In the genomic region with DNA sequence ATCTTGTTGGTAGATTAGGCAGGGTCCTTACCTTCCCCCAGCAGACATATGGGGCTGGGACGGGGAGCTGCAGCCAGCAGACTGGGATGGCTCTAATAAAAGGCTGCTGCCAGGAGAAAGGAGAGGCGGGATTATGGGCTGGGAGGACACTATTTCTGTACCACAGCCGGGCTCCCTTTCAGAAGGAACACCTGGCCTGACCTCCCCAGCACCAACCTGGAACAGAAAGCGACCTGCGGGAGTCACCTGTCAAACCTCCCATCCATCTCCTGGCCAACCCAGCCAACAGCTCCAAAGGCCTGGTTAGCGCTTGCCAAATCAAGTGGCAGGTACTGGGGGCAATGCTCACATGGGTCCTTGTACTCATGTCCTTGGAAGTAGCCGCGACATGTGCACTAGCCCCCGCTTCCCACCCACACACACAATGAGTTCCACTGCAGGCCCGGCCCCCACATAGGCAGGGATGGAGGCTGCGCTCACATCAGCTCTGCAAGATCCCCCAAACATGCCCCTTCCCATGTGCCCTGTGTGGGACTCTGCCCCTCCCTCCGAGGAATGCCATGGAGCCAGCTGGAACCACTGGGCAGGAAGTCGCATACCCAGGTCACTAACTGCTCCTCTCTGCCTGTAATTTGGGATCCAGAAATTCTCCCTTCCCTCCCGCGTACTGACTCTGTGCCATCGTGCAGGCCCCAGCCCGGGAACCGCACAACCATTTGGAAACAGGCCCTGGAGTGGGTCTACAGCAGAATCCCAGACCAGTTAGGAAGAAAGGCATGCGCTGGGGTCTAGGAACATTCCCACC, we compare ENCODE assay signal across 19 cellular contexts.
DNase-seq lines count a peak whose midpoint lies in the region; ATAC-seq, FAIRE-seq and TF ChIP-seq lines count a peak whose summit lies in the region.
"Had no signal": no experiment of that assay in that cellular context is flagged by ENCODE, and none has a peak within 500 bp of the region (broad histone marks: within the 10 kb centered on the region; RNA-seq: fewer than 3 reads in every experiment).

No MANE protein-coding gene starts in this region.

- H4K20me1 ChIP-seq in GM23248 (ENCODE audit: insufficient read depth): no peaks in the 10 kb centered on the region

- no TSS peak for BruUV-seq in Caco-2 (replicated peaks; lab: Mats Ljungman, UMichigan)

- H2AFZ ChIP-seq in GM23248: no peak overlapping the region

- in situ Hi-C loops in GM23248 (cut with MboI): loop anchor here (10.0 kb wide), 1 partner anchor 413 kb away; no protein-coding TSS in a partner anchor

- 81 to 82% methylated on average over 19 of the region's 19 CpGs for WGBS in GM23248 (ENCODE audit: low coverage in 1 of 2, low lambda C conversion rate in 2 of 2, missing lambda C conversion rate in 2 of 2), 2 experiments

- no peaks in the 10 kb centered on the region for H3K9me2 ChIP-seq in GM23248 (ENCODE audit: insufficient read depth)

- no peak overlapping the region for H3K4me2 ChIP-seq in GM23248 (ENCODE audit: unreplicated experiment)

- H3K4me1 ChIP-seq in Caco-2 (no peaks in the 10 kb centered on the region), iPS-20b (ENCODE audit: insufficient read depth, low read length) (peaks cover 4% of the 10 kb centered on the region; the same call in 1 of the 2 replicates), GM23248 (ENCODE audit: insufficient read depth) (peaks cover 26% of the 10 kb centered on the region)

- TF ChIP-seq CTCF in Caco-2 (IDR thresholded peaks at IDR 0.05; ENCODE audit: insufficient read depth in 1 of 2, low read depth in 1 of 2, low read length in 1 of 2, severe bottlenecking in 1 of 2, unreplicated experiment in 1 of 2): no peak
- TF ChIP-seq CTCF in WTC11 (IDR thresholded peaks at IDR 0.05): no peak

- no peak overlapping the region for H3K27ac ChIP-seq in iPS-20b (ENCODE audit: low read length)
- no peak overlapping the region for H3K27ac ChIP-seq in GM23248
- H3K27ac ChIP-seq: Peyer's patch had no signal

- DNase-seq in Caco-2 (no peak), WTC11 (ENCODE audit: low spot score) (no peak), sciatic nerve (ENCODE audit: low spot score) (no peak), middle frontal gyrus (ENCODE audit: extremely low spot score, low spot score) (no peak), frontal cortex (ENCODE audit: low spot score in 2 of 2) (no peak), GM23248 (no peak)
- no peak for DNase-seq in activated CD4-positive, alpha-beta memory T cell treated with anti-CD3 and anti-CD28 coated beads for 36 hours
- DNase-seq: activated B cell treated with CpG ODN at 0.5 μM for 24 hours; activated CD8-positive, alpha-beta memory T cell treated with anti-CD3 and anti-CD28 coated beads, Interleukin-2, amount 10 ng/mL, durations not matched to agents 7 days and 5 days; cerebellar nuclear complex; DMS53; kidney glomerular epithelial cell; NCI-H1694; NCI-H510A treated with DMSO at 0.1 percent for 48 hours; T-cell had no signal

- no peaks in the 10 kb centered on the region for H3K9me3 Mint-ChIP-seq in Caco-2 (ENCODE audit: unreplicated experiment)
- no peaks in the 10 kb centered on the region for H3K9me3 Mint-ChIP-seq in WTC11
- H3K9me3 Mint-ChIP-seq in activated CD4-positive, alpha-beta memory T cell treated with anti-CD3 and anti-CD28 coated beads for 36 hours: no peaks in the 10 kb centered on the region
- H3K9me3 Mint-ChIP-seq: activated B cell treated with CpG ODN at 0.5 μM for 24 hours; activated naive CD4-positive, alpha-beta T cell treated with anti-CD3 and anti-CD28 coated beads, Interleukin-2, amount 50 U/mL, for 24 hours; T-cell had no signal

- no peaks in the 10 kb centered on the region for H3K79me2 ChIP-seq in GM23248 (ENCODE audit: insufficient read depth)

- POLR2A ChIA-PET in Caco-2 (lab: Charles Lee) (no interaction called here), WTC11 (lab: Charles Lee) (interaction anchor here (1.0 kb wide), 1 partner anchor 102 kb away, joined by 3 read pairs; no protein-coding TSS in a partner anchor)
- POLR2A ChIA-PET in activated CD4-positive, alpha-beta memory T cell treated with anti-CD3 and anti-CD28 coated beads for 36 hours (lab: Charles Lee): no interaction called here

- H3K9me3 ChIP-seq in Caco-2 (no peaks in the 10 kb centered on the region), iPS-20b (ENCODE audit: insufficient read depth, low read depth, low read length) (no peaks in the 10 kb centered on the region), GM23248 (ENCODE audit: low read depth) (no peaks in the 10 kb centered on the region)
- H3K9me3 ChIP-seq: Peyer's patch had no signal

- H3K4me3 Mint-ChIP-seq in Caco-2 (ENCODE audit: unreplicated experiment): no peak overlapping the region
- H3K4me3 Mint-ChIP-seq in WTC11: no peak overlapping the region
- H3K4me3 Mint-ChIP-seq in activated CD4-positive, alpha-beta memory T cell treated with anti-CD3 and anti-CD28 coated beads for 36 hours: no peak overlapping the region
- H3K4me3 Mint-ChIP-seq: activated B cell treated with CpG ODN at 0.5 μM for 24 hours; activated CD8-positive, alpha-beta memory T cell treated with anti-CD3 and anti-CD28 coated beads, Interleukin-2, amount 10 ng/mL, durations not matched to agents 7 days and 5 days; activated naive CD4-positive, alpha-beta T cell treated with anti-CD3 and anti-CD28 coated beads, Interleukin-2, amount 50 U/mL, for 24 hours; T-cell had no signal

- peaks cover 6% of the 10 kb centered on the region; the same call in 1 of the 2 replicates for H3F3A ChIP-seq in GM23248 (ENCODE audit: insufficient read depth)

- FAIRE-seq in frontal cortex (lab: Jason Lieb, UNC): no peak

- H3K4me1 Mint-ChIP-seq in Caco-2 (ENCODE audit: low read depth, unreplicated experiment): no peaks in the 10 kb centered on the region
- H3K4me1 Mint-ChIP-seq in WTC11: peaks cover 29% of the 10 kb centered on the region
- peaks cover 2% of the 10 kb centered on the region for H3K4me1 Mint-ChIP-seq in activated CD4-positive, alpha-beta memory T cell treated with anti-CD3 and anti-CD28 coated beads for 36 hours (ENCODE audit: low read depth)
- H3K4me1 Mint-ChIP-seq: activated B cell treated with CpG ODN at 0.5 μM for 24 hours; activated CD8-positive, alpha-beta memory T cell treated with anti-CD3 and anti-CD28 coated beads, Interleukin-2, amount 10 ng/mL, durations not matched to agents 7 days and 5 days; activated naive CD4-positive, alpha-beta T cell treated with anti-CD3 and anti-CD28 coated beads, Interleukin-2, amount 50 U/mL, for 24 hours; T-cell had no signal

- ATAC-seq in WTC11 (peak; percentile 7; the same call in 1 of the 2 replicates), sciatic nerve (peak; percentile 1)
- ATAC-seq: activated CD8-positive, alpha-beta memory T cell treated with anti-CD3 and anti-CD28 coated beads, Interleukin-2, amount 10 ng/mL, durations not matched to agents 7 days and 5 days; esophagus mucosa; T-cell had no signal

- peaks cover 34% of the 10 kb centered on the region for H3K36me3 Mint-ChIP-seq in Caco-2 (ENCODE audit: insufficient read depth, unreplicated experiment)
- peaks cover 78% of the 10 kb centered on the region for H3K36me3 Mint-ChIP-seq in WTC11
- H3K36me3 Mint-ChIP-seq in activated CD4-positive, alpha-beta memory T cell treated with anti-CD3 and anti-CD28 coated beads for 36 hours: peaks cover 21% of the 10 kb centered on the region

- H3K9ac ChIP-seq in iPS-20b (ENCODE audit: low read depth, low read length) (0 out of 2 replicates have a peak overlapping the region, but pooled peaks have one; percentile 15), GM23248 (no peak overlapping the region)

- intact Hi-C loops in Caco-2 (cut with micrococcal nuclease; ENCODE audit: unreplicated experiment): no loop called here
- intact Hi-C loops in sciatic nerve (cut with DNase I): loop anchor here (10.0 kb wide), 1 partner anchor 413 kb away; no protein-coding TSS in a partner anchor
- intact Hi-C loops in activated CD4-positive, alpha-beta memory T cell treated with anti-CD3 and anti-CD28 coated beads for 36 hours (cut with micrococcal nuclease): no loop called here

- H3K27me3 ChIP-seq in Caco-2 (replicated peaks; ENCODE audit: control insufficient read depth, insufficient read depth, low read length) (no peaks in the 10 kb centered on the region), iPS-20b (ENCODE audit: insufficient read depth, low read length) (no peaks in the 10 kb centered on the region), GM23248 (replicated peaks; ENCODE audit: insufficient read depth) (no peaks in the 10 kb centered on the region)
- H3K27me3 ChIP-seq: Peyer's patch had no signal

- H3K4me3 ChIP-seq in Caco-2 (ENCODE audit: low read depth, low read length) (no peak overlapping the region), iPS-20b (ENCODE audit: low read length) (no peak overlapping the region), GM23248 (no peak overlapping the region)
- H3K4me3 ChIP-seq: Peyer's patch had no signal

- H3K36me3 ChIP-seq in Caco-2 (ENCODE audit: control insufficient read depth, insufficient read depth, low read length): peaks cover 7% of the 10 kb centered on the region
- H3K36me3 ChIP-seq in iPS-20b (ENCODE audit: insufficient read depth, low read depth, low read length): peaks cover 100% of the 10 kb centered on the region
- no peaks in the 10 kb centered on the region for H3K36me3 ChIP-seq in GM23248 (ENCODE audit: low read depth)

- H3K27ac Mint-ChIP-seq in Caco-2 (ENCODE audit: unreplicated experiment) (peak overlapping the region; percentile 56), WTC11 (peak overlapping the region; percentile 77)
- H3K27ac Mint-ChIP-seq in activated CD4-positive, alpha-beta memory T cell treated with anti-CD3 and anti-CD28 coated beads for 36 hours: no peak overlapping the region
- H3K27ac Mint-ChIP-seq: activated B cell treated with CpG ODN at 0.5 μM for 24 hours; activated CD8-positive, alpha-beta memory T cell treated with anti-CD3 and anti-CD28 coated beads, Interleukin-2, amount 10 ng/mL, durations not matched to agents 7 days and 5 days; activated naive CD4-positive, alpha-beta T cell treated with anti-CD3 and anti-CD28 coated beads, Interleukin-2, amount 50 U/mL, for 24 hours; T-cell had no signal

- CTCF ChIA-PET in Caco-2 (lab: Charles Lee) (no interaction called here), WTC11 (lab: Charles Lee) (interaction anchor here (0.6 to 3.5 kb wide), 4 partner anchors 24 to 421 kb away, joined by 3 to 13 read pairs (median 6); no protein-coding TSS in a partner anchor)
- CTCF ChIA-PET in activated CD4-positive, alpha-beta memory T cell treated with anti-CD3 and anti-CD28 coated beads for 36 hours (lab: Charles Lee): interaction anchor here (1.2 kb wide), 1 partner anchor 23 kb away, joined by 4 read pairs; no protein-coding TSS in a partner anchor

- no peaks in the 10 kb centered on the region for H3K27me3 Mint-ChIP-seq in Caco-2 (ENCODE audit: insufficient read depth, unreplicated experiment)
- no peaks in the 10 kb centered on the region for H3K27me3 Mint-ChIP-seq in WTC11 (ENCODE audit: low read depth)
- no peaks in the 10 kb centered on the region for H3K27me3 Mint-ChIP-seq in activated CD4-positive, alpha-beta memory T cell treated with anti-CD3 and anti-CD28 coated beads for 36 hours
- H3K27me3 Mint-ChIP-seq: activated B cell treated with CpG ODN at 0.5 μM for 24 hours; activated CD8-positive, alpha-beta memory T cell treated with anti-CD3 and anti-CD28 coated beads, Interleukin-2, amount 10 ng/mL, durations not matched to agents 7 days and 5 days; activated naive CD4-positive, alpha-beta T cell treated with anti-CD3 and anti-CD28 coated beads, Interleukin-2, amount 50 U/mL, for 24 hours; T-cell had no signal

TF ChIP-seq in WTC11, 78 proteins besides CTCF, POLR2A, EP300 and RAD21 (continues in another document):
- no peak for TF ChIP-seq ZNF671 (CRISPR knock-in tag; IDR thresholded peaks at IDR 0.05)
